ENCODE assay signal across 9 cellular contexts in the genomic region with DNA sequence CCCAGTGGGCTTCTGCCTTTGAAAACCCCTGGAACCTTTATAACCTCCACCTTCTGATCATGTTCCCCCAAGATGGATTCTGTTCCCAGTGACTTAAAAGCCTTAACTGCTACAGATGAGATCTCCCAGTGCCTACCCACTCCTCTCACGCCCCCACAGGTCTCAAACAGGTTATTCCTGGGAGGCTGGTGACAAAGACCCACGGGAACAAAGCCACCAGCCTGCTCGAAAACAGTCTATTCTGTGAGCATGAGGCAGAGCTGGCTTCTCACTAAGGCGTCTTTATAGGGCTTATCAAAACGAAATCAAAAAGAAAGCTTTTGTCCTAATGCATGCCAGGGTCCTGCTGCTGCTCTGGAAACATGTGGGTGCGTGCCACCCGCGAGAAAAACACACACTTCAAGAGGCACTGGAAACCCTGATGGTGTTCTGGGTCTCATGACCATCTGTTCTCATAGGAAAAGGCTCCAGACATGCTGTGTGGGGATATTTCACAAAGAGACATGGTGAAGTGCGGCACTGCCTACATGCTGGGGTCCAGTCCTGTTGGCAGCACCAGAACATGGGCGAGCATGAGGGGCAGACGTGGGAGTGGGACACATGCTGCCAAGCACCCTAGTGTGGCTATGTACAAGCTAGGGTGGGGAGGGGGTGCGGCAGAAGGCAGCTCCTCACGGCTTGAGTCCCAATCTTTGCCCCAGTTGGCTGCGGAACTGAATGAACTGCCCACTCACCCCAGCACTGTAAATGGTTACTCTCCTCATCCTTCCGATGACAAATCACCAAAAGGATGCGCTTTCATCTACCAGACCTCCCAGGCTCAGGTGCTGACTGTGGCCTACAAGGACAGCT. TPM values are rescaled to one million over a fixed set of nuclear protein-coding genes. Genes with fewer than 3 reads are reported as not detected.
DNase-seq lines count a peak whose midpoint lies in the region; ATAC-seq and TF ChIP-seq lines count a peak whose summit lies in the region.
"Had no signal": no experiment of that assay in that cellular context is flagged by ENCODE, and none has a peak within 500 bp of the region (broad histone marks: within the 10 kb centered on the region; RNA-seq: fewer than 3 reads in every experiment).

No MANE protein-coding gene starts in this region.

- no peaks in the 10 kb centered on the region for H3K27me3 ChIP-seq in BLaER1
- H3K27me3 ChIP-seq: SJSA1 had no signal

- H3K4me2 ChIP-seq in BLaER1, result peak overlapping the region; percentile 88

- H3K27ac Mint-ChIP-seq in chondrocyte (ENCODE audit: unreplicated experiment) (peak overlapping the region; percentile 87), natural killer cell (peak overlapping the region in 1 of 2 donors; percentile 90)

- H3K4me3 Mint-ChIP-seq in chondrocyte (ENCODE audit: unreplicated experiment) (peak overlapping the region; percentile 82), natural killer cell (peak overlapping the region; percentile 69)

- H3K4me3 ChIP-seq in BLaER1, result peak overlapping the region; percentile 90

- ATAC-seq in natural killer cell, result no peak
- ATAC-seq in omental fat pad (ENCODE audit: low FRiP score), result no peak
- ATAC-seq in HG03280 (IDR thresholded peaks at IDR 0.05; ENCODE audit: unreplicated experiment), result no peak
- no peak for ATAC-seq in HG02759 (IDR thresholded peaks at IDR 0.05; ENCODE audit: unreplicated experiment)

- H3K27ac ChIP-seq in BLaER1, result peak overlapping the region; percentile 98
- H3K27ac ChIP-seq: SJSA1 had no signal

- peaks cover 65% of the 10 kb centered on the region for H4K20me1 ChIP-seq in BLaER1

- H3K27me3 Mint-ChIP-seq in chondrocyte (ENCODE audit: low read depth) (peaks cover 13% of the 10 kb centered on the region), natural killer cell (ENCODE audit: low read depth in 2 of 2) (peaks cover 4 to 9% of the 10 kb centered on the region in 2 donors)

- TF ChIP-seq CTCF in chondrocyte (IDR thresholded peaks at IDR 0.05), result no peak
- no peak for TF ChIP-seq CTCF in natural killer cell (IDR thresholded peaks at IDR 0.05)
- no peak for TF ChIP-seq CTCF in omental fat pad (IDR thresholded peaks at IDR 0.05)

- no peaks in the 10 kb centered on the region for H3K9me3 Mint-ChIP-seq in chondrocyte (ENCODE audit: low read depth)
- no peaks in the 10 kb centered on the region for H3K9me3 Mint-ChIP-seq in natural killer cell

- H3K9ac ChIP-seq in BLaER1, result peak overlapping the region; percentile 97

- H3K4me1 ChIP-seq in BLaER1, result peaks cover 69% of the 10 kb centered on the region

- H3K4me1 Mint-ChIP-seq in chondrocyte (ENCODE audit: low read depth), result peaks cover 55% of the 10 kb centered on the region
- peaks cover 45 to 63% of the 10 kb centered on the region in 2 donors for H3K4me1 Mint-ChIP-seq in natural killer cell

- DNase-seq in NCI-H524 (lab: John Stamatoyannopoulos, UW), result peak; percentile 45 to 77
- DNase-seq in chondrocyte (ENCODE audit: low spot score), result no peak
- DNase-seq in natural killer cell, result no peak
- no peak for DNase-seq in omental fat pad (ENCODE audit: low spot score)
- no peak for DNase-seq in hepatic stellate cell (ENCODE audit: low spot score)

- H3K9me3 ChIP-seq in BLaER1, result no peaks in the 10 kb centered on the region
- H3K9me3 ChIP-seq: SJSA1 had no signal

- H3K36me3 Mint-ChIP-seq in chondrocyte (ENCODE audit: low read depth) (no peaks in the 10 kb centered on the region), natural killer cell (no peaks in the 10 kb centered on the region)

- intact Hi-C loops in natural killer cell (cut with micrococcal nuclease), result no loop called here

- peaks cover 16% of the 10 kb centered on the region for H3K36me3 ChIP-seq in BLaER1

RNA-seq across cellular contexts. Expression of a gene that starts 2.1 kb away (rescaled TPM):
- total RNA-seq in chondrocyte, result 182 to 193 TPM (median 183 TPM) in 3 replicates
- total RNA-seq in natural killer cell, result 10 to 100 TPM; 74.6 to 76.4 (median 75.4) TPM
- 100 to 1,000 TPM; 204 to 275 (median 241) TPM for total RNA-seq in omental fat pad

Comparison
In these comparisons a context has a peak if more than half of its experiments do, and no peak if none do; other contexts are left out.
1. DNase-seq: peak in NCI-H524 (2 of 2); none in chondrocyte (single experiment), natural killer cell (single experiment), omental fat pad (single experiment) and hepatic stellate cell (single experiment).